In genomic region chr12:127761880-127762279, GRCh38 we compare ENCODE assay signal across 27 cellular contexts.
A peak's percentile ranks its signal among the peaks of the same experiment; 100 is the strongest.
DNase-seq lines count a peak whose midpoint lies in the region; ATAC-seq and TF ChIP-seq lines count a peak whose summit lies in the region.
"Had no signal": no experiment of that assay in that cellular context is flagged by ENCODE, and none has a peak within 500 bp of the region (broad histone marks: within the 10 kb centered on the region; RNA-seq: fewer than 3 reads in every experiment).

No MANE protein-coding gene starts in this region.

- no peaks in the 10 kb centered on the region for H3K27me3 Mint-ChIP-seq in dendritic cell treated with granulocyte-macrophage colony-stimulating factor and Interleukin-4, amounts not matched to agents 40 ng/mL and 50 ng/mL, for 4 days
- H3K27me3 Mint-ChIP-seq in HFFc6 (ENCODE audit: insufficient read depth) = peaks cover 2% of the 10 kb centered on the region; the same call in 1 of the 2 replicates
- H3K27me3 Mint-ChIP-seq: CD8-positive, alpha-beta memory T cell; memory B cell had no signal

- intact Hi-C loops in dendritic cell treated with granulocyte-macrophage colony-stimulating factor and Interleukin-4, amounts not matched to agents 40 ng/mL and 50 ng/mL, for 4 days (cut with micrococcal nuclease) = no loop called here

- no peaks in the 10 kb centered on the region for H3K36me3 Mint-ChIP-seq in dendritic cell treated with granulocyte-macrophage colony-stimulating factor and Interleukin-4, amounts not matched to agents 40 ng/mL and 50 ng/mL, for 4 days (ENCODE audit: low read depth)
- no peaks in the 10 kb centered on the region for H3K36me3 Mint-ChIP-seq in HFFc6 (ENCODE audit: low read depth)
- H3K36me3 Mint-ChIP-seq: CD8-positive, alpha-beta memory T cell; memory B cell had no signal

- TF ChIP-seq POLR2A in NB4 (IDR thresholded peaks at IDR 0.05; ENCODE audit: extremely low read depth, insufficient read length) = no peak

- peaks cover 12% of the 10 kb centered on the region for H3K4me1 Mint-ChIP-seq in dendritic cell treated with granulocyte-macrophage colony-stimulating factor and Interleukin-4, amounts not matched to agents 40 ng/mL and 50 ng/mL, for 4 days (ENCODE audit: low read depth)
- H3K4me1 Mint-ChIP-seq in HFFc6 (ENCODE audit: low read depth) = no peaks in the 10 kb centered on the region
- H3K4me1 Mint-ChIP-seq: CD8-positive, alpha-beta memory T cell; memory B cell had no signal

- peak overlapping the region; percentile 47 for H3K27ac Mint-ChIP-seq in dendritic cell treated with granulocyte-macrophage colony-stimulating factor and Interleukin-4, amounts not matched to agents 40 ng/mL and 50 ng/mL, for 4 days
- H3K27ac Mint-ChIP-seq in HFFc6 = no peak overlapping the region
- H3K27ac Mint-ChIP-seq: CD8-positive, alpha-beta memory T cell; memory B cell; T-helper 1 cell treated with Interleukin-12 subunit alpha and Interleukin-12 subunit beta and Interleukin-4 antibody, amounts not matched to agents 30 μg/mL and 1 μg/mL, for 36 hours had no signal

- peaks cover 24% of the 10 kb centered on the region for H3K9me3 Mint-ChIP-seq in dendritic cell treated with granulocyte-macrophage colony-stimulating factor and Interleukin-4, amounts not matched to agents 40 ng/mL and 50 ng/mL, for 4 days
- peaks cover 40% of the 10 kb centered on the region for H3K9me3 Mint-ChIP-seq in HFFc6

- no peak overlapping the region for H3K4me3 ChIP-seq in NB4 (ENCODE audit: low read depth, low read length)
- H3K4me3 ChIP-seq: SJCRH30, smooth muscle cell had no signal

- peak overlapping the region; percentile 48 for H3K4me3 Mint-ChIP-seq in dendritic cell treated with granulocyte-macrophage colony-stimulating factor and Interleukin-4, amounts not matched to agents 40 ng/mL and 50 ng/mL, for 4 days
- no peak overlapping the region for H3K4me3 Mint-ChIP-seq in HFFc6
- H3K4me3 Mint-ChIP-seq: memory B cell; T-helper 1 cell treated with Interleukin-12 subunit alpha and Interleukin-12 subunit beta and Interleukin-4 antibody, amounts not matched to agents 30 μg/mL and 1 μg/mL, for 36 hours had no signal

- DNase-seq in NCI-H1092 treated with DMSO at 0.1 percent for 48 hours (lab: John Stamatoyannopoulos, UW) = peak; percentile 14
- no peak for DNase-seq in NCI-H1092 (lab: John Stamatoyannopoulos, UW)
- peak; percentile 32 for DNase-seq in NB4 (ENCODE audit: low read depth)
- DNase-seq in nucleus accumbens (lab: John Stamatoyannopoulos, UW) = peak in 40 of 56 donors; percentile 1 to 78 (median 32)
- DNase-seq in SKM-1 (lab: John Stamatoyannopoulos, UW; ENCODE audit: unreplicated experiment) = no peak
- no peak for DNase-seq in HFFc6
- DNase-seq: activated CD4-positive, alpha-beta T cell treated with anti-CD3 and anti-CD28 coated beads for 4 hours; activated naive CD4-positive, alpha-beta T cell treated with anti-CD3 and anti-CD28 coated beads, Interleukin-2, amount 50 U/mL, for 16 hours; CD8-positive, alpha-beta memory T cell; DMS53; GF-D8; GOT3; KG1; left colon; MM.1S; NCI-H187 treated with DMSO at 0.1 percent for 48 hours; NCI-H446 treated with DMSO at 0.1 percent for 48 hours; NK-92 treated with Interleukin-12 subunit alpha and Interleukin-12 subunit beta, amount 100 ng/mL, for 24 hours; retina; SJCRH30; stimulated activated CD4-positive, alpha-beta T cell treated with anti-CD3 and anti-CD28 coated beads, Interleukin-2, amount 100 ng/mL, for 24 hours had no signal

- TF ChIP-seq CTCF in NB4 (IDR thresholded peaks at IDR 0.05; ENCODE audit: low read depth, low read length) (no peak), HFFc6 (IDR thresholded peaks at IDR 0.05) (no peak)

- ATAC-seq in HG03565 (IDR thresholded peaks at IDR 0.05; ENCODE audit: unreplicated experiment) = no peak
- ATAC-seq: left colon, Panc1 had no signal

Comparison
In these comparisons a context has a peak if more than half of its experiments do, and no peak if none do; other contexts are left out.
1. DNase-seq: peak in NCI-H1092 treated with DMSO at 0.1 percent for 48 hours (single experiment), NB4 (single experiment) and nucleus accumbens (40 of 56); none in NCI-H1092 (single experiment), SKM-1 (single experiment) and HFFc6 (single experiment).